In the genomic region with DNA sequence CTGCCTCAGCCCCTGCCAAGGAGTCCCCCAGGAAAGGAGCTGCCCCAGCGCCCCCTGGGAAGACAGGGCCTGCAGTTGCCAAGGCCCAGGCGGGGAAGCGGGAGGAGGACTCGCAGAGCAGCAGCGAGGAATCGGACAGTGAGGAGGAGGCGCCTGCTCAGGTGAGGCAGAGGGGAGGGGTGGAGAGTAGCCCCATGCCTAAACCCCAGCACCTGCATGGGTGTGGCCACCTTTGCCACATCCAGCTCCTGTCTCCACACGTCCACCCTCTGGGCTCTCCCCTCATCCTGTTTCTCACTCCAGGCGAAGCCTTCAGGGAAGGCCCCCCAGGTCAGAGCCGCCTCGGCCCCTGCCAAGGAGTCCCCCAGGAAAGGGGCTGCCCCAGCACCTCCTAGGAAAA, we compare ENCODE assay signal across 21 cellular contexts. TPM values are rescaled to one million over a fixed set of nuclear protein-coding genes. Genes with fewer than 3 reads are reported as not detected.
"Had no signal": no experiment of that assay in that cellular context is flagged by ENCODE, and none has a peak within 500 bp of the region (broad histone marks: within the 10 kb centered on the region; RNA-seq: fewer than 3 reads in every experiment).

No MANE protein-coding gene starts in this region.

- H3K27ac ChIP-seq: heart left ventricle, neutrophil, right atrium auricular region, sigmoid colon, tibial artery, upper lobe of left lung, vagina had no signal

- H3K4me1 ChIP-seq: heart left ventricle, right atrium auricular region, tibial artery, upper lobe of left lung, vagina had no signal

- H3K4me3 ChIP-seq: heart left ventricle, right atrium auricular region, sigmoid colon, skin epidermis, tibial artery, upper lobe of left lung, vagina had no signal

- DNase-seq: dermis blood vessel endothelial cell; endodermal cell; erythroblast; heart left ventricle; hippocampal formation; kidney glomerular epithelial cell; naive thymus-derived CD4-positive, alpha-beta T cell; nephron progenitor cell; sigmoid colon; stimulated activated CD4-positive, alpha-beta T cell treated with anti-CD3 and anti-CD28 coated beads, Interleukin-2, amount 100 ng/mL, for 24 hours; stimulated activated naive CD8-positive, alpha-beta T cell treated with anti-CD3 and anti-CD28 coated beads, Interleukin-15, Interleukin-2, amounts not matched to agents 100 U/mL and 50 U/mL, for 24 hours; tibial artery; upper lobe of left lung had no signal

- H3K9me3 ChIP-seq: heart left ventricle, neutrophil, right atrium auricular region, sigmoid colon, tibial artery, upper lobe of left lung, vagina had no signal

- ATAC-seq: heart left ventricle; naive thymus-derived CD4-positive, alpha-beta T cell; stimulated activated naive CD8-positive, alpha-beta T cell treated with anti-CD3 and anti-CD28 coated beads, Interleukin-15, Interleukin-2, amounts not matched to agents 100 U/mL and 50 U/mL, for 24 hours had no signal

- FAIRE-seq: colon, endothelial cell of umbilical vein, frontal cortex had no signal

- H3K27me3 ChIP-seq: heart left ventricle, neutrophil, right atrium auricular region, sigmoid colon, tibial artery, upper lobe of left lung, vagina had no signal

RNA-seq across cellular contexts. Expression of gene CD74, which starts 38.1 kb away (rescaled TPM):
- total RNA-seq: osteocyte had no signal
